ENCODE assay signal across 1 cellular context in genomic region chr9:14351206-14351605, GRCh38.
TF ChIP-seq lines count a peak whose summit lies in the region.

No MANE protein-coding gene starts in this region.

TF ChIP-seq in WTC11, 78 proteins besides CTCF, POLR2A, EP300 and RAD21 (continued from another document):
- no peak for TF ChIP-seq AFF4 (CRISPR knock-in tag; IDR thresholded peaks at IDR 0.05; ENCODE audit: borderline replicate concordance)
- TF ChIP-seq NR2C2 (CRISPR knock-in tag; IDR thresholded peaks at IDR 0.05) = no peak
- no peak for TF ChIP-seq ATF1 (CRISPR knock-in tag; IDR thresholded peaks at IDR 0.05)
TF ChIP-seq in WTC11: peak in this region for 0.
